Comparison of ENCODE assay signal across 2 cellular contexts in genomic region chr17:76370261-76370993, GRCh38.
TF ChIP-seq lines count a peak whose summit lies in the region.

No MANE protein-coding gene starts in this region.

TF ChIP-seq in endothelial cell of umbilical vein, 7 proteins besides CTCF, POLR2A, EP300 and RAD21 (continued from another document):
- no peak for TF ChIP-seq EZH2 (IDR thresholded peaks at IDR 0.05; ENCODE audit: borderline replicate concordance, low read depth, low read length, severe bottlenecking)

TF ChIP-seq in neural cell, 6 proteins besides CTCF, POLR2A, EP300 and RAD21 (continued from another document):
- no peak for TF ChIP-seq REST (IDR thresholded peaks at IDR 0.05; ENCODE audit: borderline replicate concordance)
- TF ChIP-seq TAF1 (IDR thresholded peaks at IDR 0.05; ENCODE audit: low read depth): no peak
- no peak for TF ChIP-seq EZH2 (IDR thresholded peaks at IDR 0.05; ENCODE audit: borderline replicate concordance, insufficient read depth, low read length, poor library complexity, severe bottlenecking)
